8 cellular contexts compared by ENCODE assay signal in genomic region chr3:48556796-48557626, GRCh38.
DNase-seq lines count a peak whose midpoint lies in the region; ATAC-seq lines count a peak whose summit lies in the region.

TSS of gene PFKFB4 (minus strand) at chr3:48556803. CDS start at chr3:48556777, 26 bp downstream.

- ATAC-seq in GM19035 (IDR thresholded peaks at IDR 0.05; ENCODE audit: unreplicated experiment) (peak; percentile 87), HG03342 (IDR thresholded peaks at IDR 0.05; ENCODE audit: unreplicated experiment) (peak; percentile 80)
- peak; percentile 90 to 94 for ATAC-seq in activated CD4-positive, CD25-positive, alpha-beta regulatory T cell treated with anti-CD3 and anti-CD28 coated beads, Interleukin-2, amount 50 U/mL, for 24 hours

- peak; percentile 100 for DNase-seq in AG20443 (ENCODE audit: low spot score)
- DNase-seq in NCI-H345 treated with DMSO at 0.1 percent for 48 hours (lab: John Stamatoyannopoulos, UW; ENCODE audit: unreplicated experiment), result peak; percentile 96
- peak; percentile 100 for DNase-seq in cerebellar cortex (ENCODE audit: low spot score)
- DNase-seq in iris pigment epithelial cell (ENCODE audit: low read depth), result peak; percentile 99
- peak; percentile 99 to 100 for DNase-seq in stimulated activated CD4-positive, alpha-beta T cell treated with anti-CD3 and anti-CD28 coated beads, Interleukin-12 subunit alpha, Interleukin-12 subunit beta, amount 100 ng/mL, for 24 hours (ENCODE audit: low read depth in 2 of 2)

Comparison
In these comparisons a context has a peak if more than half of its experiments do, and no peak if none do; other contexts are left out.
1. Peak in every context shown above with its lines: DNase-seq and ATAC-seq.